Comparison of ENCODE assay signal across 15 cellular contexts in genomic region chr18:24187049-24187448, GRCh38. TPM values are rescaled to one million over a fixed set of nuclear protein-coding genes. Genes with fewer than 3 reads are reported as not detected.
A peak's percentile ranks its signal among the peaks of the same experiment; 100 is the strongest.
DNase-seq lines count a peak whose midpoint lies in the region; ATAC-seq and TF ChIP-seq lines count a peak whose summit lies in the region.
"Had no signal": no experiment of that assay in that cellular context is flagged by ENCODE, and none has a peak within 500 bp of the region (broad histone marks: within the 10 kb centered on the region; RNA-seq: fewer than 3 reads in every experiment).

No MANE protein-coding gene starts in this region.

- no peaks in the 10 kb centered on the region for H3K9me3 Mint-ChIP-seq in Caco-2 (ENCODE audit: unreplicated experiment)
- H3K9me3 Mint-ChIP-seq: central memory CD8-positive, alpha-beta T cell; T-helper 2 cell treated with Interferon-gamma antibody and Interleukin-4, amounts not matched to agents 5 μg/mL and 100 μg/mL, for 36 hours had no signal

- H3K4me3 Mint-ChIP-seq in Caco-2 (ENCODE audit: unreplicated experiment) = no peak overlapping the region
- H3K4me3 Mint-ChIP-seq: activated CD8-positive, alpha-beta T cell treated with anti-CD3 and anti-CD28 coated beads, Interleukin-2, amount 10 ng/mL, durations not matched to agents 7 days and 5 days; central memory CD8-positive, alpha-beta T cell; T-helper 2 cell treated with Interferon-gamma antibody and Interleukin-4, amounts not matched to agents 5 μg/mL and 100 μg/mL, for 36 hours had no signal

- H3K27ac Mint-ChIP-seq in Caco-2 (ENCODE audit: unreplicated experiment) = peak overlapping the region; percentile 76
- H3K27ac Mint-ChIP-seq: activated CD8-positive, alpha-beta T cell treated with anti-CD3 and anti-CD28 coated beads, Interleukin-2, amount 10 ng/mL, durations not matched to agents 7 days and 5 days; T-helper 2 cell treated with Interferon-gamma antibody and Interleukin-4, amounts not matched to agents 5 μg/mL and 100 μg/mL, for 36 hours had no signal

- H3K36me3 Mint-ChIP-seq in Caco-2 (ENCODE audit: insufficient read depth, unreplicated experiment) = no peaks in the 10 kb centered on the region

- H3K9me3 ChIP-seq in Caco-2 (no peaks in the 10 kb centered on the region), esophagus muscularis mucosa (no peaks in the 10 kb centered on the region)

- H3K27ac ChIP-seq in esophagus muscularis mucosa (replicated peaks in 1 of 4) = no peak overlapping the region

- no TSS peak for BruUV-seq in Caco-2 (replicated peaks; lab: Mats Ljungman, UMichigan)

- POLR2A ChIA-PET in Caco-2 (lab: Charles Lee) = no interaction called here

- TF ChIP-seq POLR2A in esophagus muscularis mucosa (IDR thresholded peaks at IDR 0.05; ENCODE audit: low read depth) = no peak

- no peaks in the 10 kb centered on the region for H3K4me1 Mint-ChIP-seq in Caco-2 (ENCODE audit: low read depth, unreplicated experiment)
- H3K4me1 Mint-ChIP-seq: central memory CD8-positive, alpha-beta T cell had no signal

- intact Hi-C loops in Caco-2 (cut with micrococcal nuclease; ENCODE audit: unreplicated experiment) = no loop called here
- intact Hi-C loops in esophagus muscularis mucosa (cut with DNase I) = no loop called here

- no peak overlapping the region for H3K4me3 ChIP-seq in Caco-2 (ENCODE audit: low read depth, low read length)
- H3K4me3 ChIP-seq in esophagus muscularis mucosa = no peak overlapping the region

- no peaks in the 10 kb centered on the region for H3K27me3 ChIP-seq in Caco-2 (replicated peaks; ENCODE audit: control insufficient read depth, insufficient read depth, low read length)
- no peaks in the 10 kb centered on the region for H3K27me3 ChIP-seq in esophagus muscularis mucosa

- no peak for TF ChIP-seq EP300 in esophagus muscularis mucosa (IDR thresholded peaks at IDR 0.05)

- CTCF ChIA-PET in Caco-2 (lab: Charles Lee) = no interaction called here

- H3K27me3 Mint-ChIP-seq in Caco-2 (ENCODE audit: insufficient read depth, unreplicated experiment) = no peaks in the 10 kb centered on the region

- no peaks in the 10 kb centered on the region for H3K4me1 ChIP-seq in Caco-2
- peaks cover 12 to 40% (median 20%) of the 10 kb centered on the region in 4 donors for H3K4me1 ChIP-seq in esophagus muscularis mucosa

- ATAC-seq in GM19463 (IDR thresholded peaks at IDR 0.05; ENCODE audit: unreplicated experiment) (peak; percentile 42), HG03025 (IDR thresholded peaks at IDR 0.05; ENCODE audit: low FRiP score, unreplicated experiment) (peak; percentile 74)
- ATAC-seq: activated CD8-positive, alpha-beta T cell treated with anti-CD3 and anti-CD28 coated beads, Interleukin-2, amount 10 ng/mL, durations not matched to agents 7 days and 5 days; PC-3 had no signal

- 77% methylated on average over 5 of the region's 5 CpGs for WGBS in esophagus muscularis mucosa

- TF ChIP-seq CTCF in Caco-2 (IDR thresholded peaks at IDR 0.05; ENCODE audit: insufficient read depth in 1 of 2, low read depth in 1 of 2, low read length in 1 of 2, severe bottlenecking in 1 of 2, unreplicated experiment in 1 of 2) (no peak), esophagus muscularis mucosa (IDR thresholded peaks at IDR 0.05) (no peak)

- DNase-seq in Caco-2 (no peak), NOMO-1 treated with dmso at 0.1 percent for 144 hours (lab: John Stamatoyannopoulos, UW; ENCODE audit: unreplicated experiment) (peak; percentile 66), GDM1 (lab: John Stamatoyannopoulos, UW) (no peak), dedifferentiated amniotic fluid mesenchymal stem cell (ENCODE audit: extremely low spot score) (no peak), esophagus muscularis mucosa (ENCODE audit: extremely low spot score) (no peak), SHP77 treated with DMSO at 0.1 percent for 48 hours (lab: John Stamatoyannopoulos, UW) (no peak)
- DNase-seq: activated CD8-positive, alpha-beta T cell treated with anti-CD3 and anti-CD28 coated beads, Interleukin-2, amount 10 ng/mL, durations not matched to agents 7 days and 5 days; activated naive CD4-positive, alpha-beta T cell treated with Interleukin-2 at 50 U/mL for 16 hours; erythroblast; NCI-H2081 treated with DMSO at 0.1 percent for 48 hours; PC-3 had no signal

- no peaks in the 10 kb centered on the region for H3K36me3 ChIP-seq in Caco-2 (ENCODE audit: control insufficient read depth, insufficient read depth, low read length)
- peaks cover 0 to 11% (median 4%) of the 10 kb centered on the region in 4 donors for H3K36me3 ChIP-seq in esophagus muscularis mucosa

RNA-seq across cellular contexts. Expression of gene CABYR, which starts 48.2 kb away (rescaled TPM):
- total RNA-seq in Caco-2 (2022) (3.3 and 4.4 TPM in 2 replicates), esophagus muscularis mucosa (1 to 10 TPM; 1.3 to 3.3 (median 2.5) TPM)
